In the genomic region with DNA sequence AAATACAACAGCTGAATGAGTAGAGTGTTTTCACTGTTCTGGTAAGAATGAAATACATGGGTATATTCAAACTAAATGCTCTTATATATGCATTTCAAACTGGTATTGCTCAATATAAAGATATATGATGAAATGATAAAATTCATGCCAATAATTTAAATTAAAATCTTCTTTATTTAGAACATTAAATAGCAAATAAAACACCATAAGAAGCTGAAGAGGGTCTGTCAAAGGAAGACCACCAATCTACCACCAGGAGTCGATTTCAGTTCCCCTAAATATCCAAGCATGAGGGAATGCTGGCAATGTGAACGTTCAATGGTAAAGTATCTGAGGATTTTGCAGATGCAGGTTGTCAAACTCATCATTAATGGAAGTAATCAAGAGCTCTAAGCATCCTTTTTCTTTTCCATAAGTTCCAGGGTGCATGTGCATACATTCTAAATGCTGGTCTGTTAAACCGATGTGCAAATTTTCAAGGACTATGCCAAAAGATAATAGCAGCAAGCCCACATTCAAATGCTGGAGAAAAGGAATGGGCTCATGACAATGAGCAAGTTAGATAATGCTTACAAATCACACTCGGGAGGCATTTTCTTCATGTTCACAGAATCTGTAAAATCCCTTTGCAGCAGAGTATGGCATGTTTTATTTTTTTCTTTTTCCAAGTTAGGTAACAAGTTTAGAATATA, we compare ENCODE assay signal across 16 cellular contexts.
"Had no signal": no experiment of that assay in that cellular context is flagged by ENCODE, and none has a peak within 500 bp of the region (broad histone marks: within the 10 kb centered on the region; RNA-seq: fewer than 3 reads in every experiment).

No MANE protein-coding gene starts in this region.

- H3K27me3 Mint-ChIP-seq: brain had no signal

- H3K9me3 Mint-ChIP-seq: activated T-helper 1 cell treated with anti-CD3 and anti-CD28 coated beads, Interleukin-12 subunit alpha, Interleukin-12 subunit beta, Interleukin-2, Interleukin-4 antibody, amounts not matched to agents 30 ng/mL and 10 ng/mL and 1 ng/mL, durations not matched to agents 14 hours and 24 hours and 36 hours; brain; endodermal cell; T-cell had no signal

- H3K4me3 Mint-ChIP-seq: activated T-helper 1 cell treated with anti-CD3 and anti-CD28 coated beads, Interleukin-12 subunit alpha, Interleukin-12 subunit beta, Interleukin-2, Interleukin-4 antibody, amounts not matched to agents 30 ng/mL and 10 ng/mL and 1 ng/mL, durations not matched to agents 14 hours and 24 hours and 36 hours; brain; endodermal cell; T-cell had no signal

- H3K4me1 ChIP-seq: upper lobe of right lung had no signal

- FAIRE-seq: frontal cortex, islet of Langerhans had no signal

- DNase-seq: activated CD4-positive, alpha-beta T cell treated with anti-CD3 and anti-CD28 coated beads for 48 hours; activated naive CD4-positive, alpha-beta T cell treated with Interleukin-2 at 50 U/mL for 16 hours; endodermal cell; heart right ventricle; mesendoderm; sigmoid colon; stimulated activated CD4-positive, alpha-beta T cell treated with anti-CD3 and anti-CD28 coated beads, Interleukin-12 subunit alpha, Interleukin-12 subunit beta, amount 100 ng/mL, for 4 hours; stimulated activated naive CD4-positive, alpha-beta T cell; T-cell; upper lobe of right lung; WERI-Rb-1 had no signal

- H3K27ac Mint-ChIP-seq: activated T-helper 1 cell treated with anti-CD3 and anti-CD28 coated beads, Interleukin-12 subunit alpha, Interleukin-12 subunit beta, Interleukin-2, Interleukin-4 antibody, amounts not matched to agents 30 ng/mL and 10 ng/mL and 1 ng/mL, durations not matched to agents 14 hours and 24 hours and 36 hours; brain; endodermal cell; T-cell had no signal

- H3K4me1 Mint-ChIP-seq: brain had no signal

- H3K4me3 ChIP-seq: heart right ventricle, sigmoid colon, upper lobe of right lung had no signal

- ATAC-seq: heart right ventricle, left lobe of liver, T-cell, upper lobe of right lung had no signal

- H3K36me3 ChIP-seq: heart right ventricle, sigmoid colon, upper lobe of right lung, WERI-Rb-1 had no signal

- H3K27ac ChIP-seq: heart right ventricle, sigmoid colon, upper lobe of right lung, WERI-Rb-1 had no signal

- H3K27me3 ChIP-seq: sigmoid colon, upper lobe of right lung had no signal

- H3K9me3 ChIP-seq: heart right ventricle, sigmoid colon, upper lobe of right lung had no signal

- H3K36me3 Mint-ChIP-seq: brain, T-cell had no signal
